ENCODE assay signal across 1 cellular context in the genomic region with DNA sequence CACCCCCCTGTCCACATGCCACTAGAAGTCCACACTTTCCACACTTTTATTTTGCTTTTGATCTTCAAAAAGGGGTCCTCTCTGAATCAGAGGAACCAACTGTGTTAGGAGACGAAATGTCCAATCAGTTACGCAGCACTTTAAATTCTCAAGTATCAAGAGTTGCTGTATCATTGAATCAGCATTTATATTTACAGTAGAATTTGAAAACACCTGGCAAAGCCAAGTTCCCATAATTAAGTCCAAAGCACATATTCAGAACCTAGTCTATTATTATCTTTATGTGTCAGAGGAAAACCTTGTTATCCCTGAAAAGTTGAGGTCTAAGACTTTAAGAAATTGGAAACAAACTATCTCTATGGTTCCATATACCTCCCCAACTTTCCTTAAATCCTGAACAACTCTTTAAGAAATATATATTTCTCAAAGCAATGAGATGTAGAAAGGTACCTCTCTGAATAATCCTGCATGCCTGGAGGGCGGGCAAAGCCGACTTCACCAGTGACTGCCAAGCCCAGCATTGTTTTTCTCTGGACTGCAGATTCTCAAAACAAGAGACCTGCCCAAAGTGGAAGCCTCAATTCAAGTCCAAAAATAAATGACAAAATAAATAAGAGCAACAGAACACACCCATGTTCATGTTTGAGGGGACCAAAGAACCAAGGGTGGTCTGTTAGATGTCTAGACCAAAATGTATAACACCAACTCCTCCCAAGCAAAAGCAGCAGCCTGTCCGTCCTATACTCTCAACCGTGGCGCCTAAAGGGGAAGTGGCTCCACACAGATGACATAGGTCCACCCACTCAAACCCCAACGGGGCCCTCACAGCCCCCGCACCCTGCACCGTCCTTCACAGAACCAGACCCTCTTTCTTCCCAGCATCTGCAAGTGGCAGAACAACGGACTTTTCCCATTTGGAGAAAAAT.
TF ChIP-seq lines count a peak whose summit lies in the region.

No MANE protein-coding gene starts in this region.

TF ChIP-seq in HEK293, 187 proteins besides CTCF, POLR2A, EP300 and RAD21 (continued from another document):
- TF ChIP-seq, protein P1, sequence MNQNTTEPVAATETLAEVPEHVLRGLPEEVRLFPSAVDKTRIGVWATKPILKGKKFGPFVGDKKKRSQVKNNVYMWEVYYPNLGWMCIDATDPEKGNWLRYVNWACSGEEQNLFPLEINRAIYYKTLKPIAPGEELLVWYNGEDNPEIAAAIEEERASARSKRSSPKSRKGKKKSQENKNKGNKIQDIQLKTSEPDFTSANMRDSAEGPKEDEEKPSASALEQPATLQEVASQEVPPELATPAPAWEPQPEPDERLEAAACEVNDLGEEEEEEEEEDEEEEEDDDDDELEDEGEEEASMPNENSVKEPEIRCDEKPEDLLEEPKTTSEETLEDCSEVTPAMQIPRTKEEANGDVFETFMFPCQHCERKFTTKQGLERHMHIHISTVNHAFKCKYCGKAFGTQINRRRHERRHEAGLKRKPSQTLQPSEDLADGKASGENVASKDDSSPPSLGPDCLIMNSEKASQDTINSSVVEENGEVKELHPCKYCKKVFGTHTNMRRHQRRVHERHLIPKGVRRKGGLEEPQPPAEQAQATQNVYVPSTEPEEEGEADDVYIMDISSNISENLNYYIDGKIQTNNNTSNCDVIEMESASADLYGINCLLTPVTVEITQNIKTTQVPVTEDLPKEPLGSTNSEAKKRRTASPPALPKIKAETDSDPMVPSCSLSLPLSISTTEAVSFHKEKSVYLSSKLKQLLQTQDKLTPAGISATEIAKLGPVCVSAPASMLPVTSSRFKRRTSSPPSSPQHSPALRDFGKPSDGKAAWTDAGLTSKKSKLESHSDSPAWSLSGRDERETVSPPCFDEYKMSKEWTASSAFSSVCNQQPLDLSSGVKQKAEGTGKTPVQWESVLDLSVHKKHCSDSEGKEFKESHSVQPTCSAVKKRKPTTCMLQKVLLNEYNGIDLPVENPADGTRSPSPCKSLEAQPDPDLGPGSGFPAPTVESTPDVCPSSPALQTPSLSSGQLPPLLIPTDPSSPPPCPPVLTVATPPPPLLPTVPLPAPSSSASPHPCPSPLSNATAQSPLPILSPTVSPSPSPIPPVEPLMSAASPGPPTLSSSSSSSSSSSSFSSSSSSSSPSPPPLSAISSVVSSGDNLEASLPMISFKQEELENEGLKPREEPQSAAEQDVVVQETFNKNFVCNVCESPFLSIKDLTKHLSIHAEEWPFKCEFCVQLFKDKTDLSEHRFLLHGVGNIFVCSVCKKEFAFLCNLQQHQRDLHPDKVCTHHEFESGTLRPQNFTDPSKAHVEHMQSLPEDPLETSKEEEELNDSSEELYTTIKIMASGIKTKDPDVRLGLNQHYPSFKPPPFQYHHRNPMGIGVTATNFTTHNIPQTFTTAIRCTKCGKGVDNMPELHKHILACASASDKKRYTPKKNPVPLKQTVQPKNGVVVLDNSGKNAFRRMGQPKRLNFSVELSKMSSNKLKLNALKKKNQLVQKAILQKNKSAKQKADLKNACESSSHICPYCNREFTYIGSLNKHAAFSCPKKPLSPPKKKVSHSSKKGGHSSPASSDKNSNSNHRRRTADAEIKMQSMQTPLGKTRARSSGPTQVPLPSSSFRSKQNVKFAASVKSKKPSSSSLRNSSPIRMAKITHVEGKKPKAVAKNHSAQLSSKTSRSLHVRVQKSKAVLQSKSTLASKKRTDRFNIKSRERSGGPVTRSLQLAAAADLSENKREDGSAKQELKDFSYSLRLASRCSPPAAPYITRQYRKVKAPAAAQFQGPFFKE (tag by site-specific recombination; IDR thresholded peaks at IDR 0.05; ENCODE audit: borderline replicate concordance): no peak
- TF ChIP-seq EGR2 (tag by site-specific recombination; IDR thresholded peaks at IDR 0.05; ENCODE audit: low read depth): peak; percentile 37; the same call in 1 of the 2 replicates
- no peak for TF ChIP-seq ZNF585B (tag by site-specific recombination; IDR thresholded peaks at IDR 0.05)
- no peak for TF ChIP-seq ZFP41 (tag by site-specific recombination; IDR thresholded peaks at IDR 0.05; ENCODE audit: borderline replicate concordance)
- TF ChIP-seq ZXDB (tag by site-specific recombination; IDR thresholded peaks at IDR 0.05): no peak
- no peak for TF ChIP-seq ZNF184 (tag by site-specific recombination; IDR thresholded peaks at IDR 0.05)
- TF ChIP-seq, protein P2, sequence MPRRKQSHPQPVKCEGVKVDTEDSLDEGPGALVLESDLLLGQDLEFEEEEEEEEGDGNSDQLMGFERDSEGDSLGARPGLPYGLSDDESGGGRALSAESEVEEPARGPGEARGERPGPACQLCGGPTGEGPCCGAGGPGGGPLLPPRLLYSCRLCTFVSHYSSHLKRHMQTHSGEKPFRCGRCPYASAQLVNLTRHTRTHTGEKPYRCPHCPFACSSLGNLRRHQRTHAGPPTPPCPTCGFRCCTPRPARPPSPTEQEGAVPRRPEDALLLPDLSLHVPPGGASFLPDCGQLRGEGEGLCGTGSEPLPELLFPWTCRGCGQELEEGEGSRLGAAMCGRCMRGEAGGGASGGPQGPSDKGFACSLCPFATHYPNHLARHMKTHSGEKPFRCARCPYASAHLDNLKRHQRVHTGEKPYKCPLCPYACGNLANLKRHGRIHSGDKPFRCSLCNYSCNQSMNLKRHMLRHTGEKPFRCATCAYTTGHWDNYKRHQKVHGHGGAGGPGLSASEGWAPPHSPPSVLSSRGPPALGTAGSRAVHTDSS (tag by site-specific recombination; IDR thresholded peaks at IDR 0.05): no peak
- no peak for TF ChIP-seq FEZF1 (tag by site-specific recombination; IDR thresholded peaks at IDR 0.05)
